In the genomic region with DNA sequence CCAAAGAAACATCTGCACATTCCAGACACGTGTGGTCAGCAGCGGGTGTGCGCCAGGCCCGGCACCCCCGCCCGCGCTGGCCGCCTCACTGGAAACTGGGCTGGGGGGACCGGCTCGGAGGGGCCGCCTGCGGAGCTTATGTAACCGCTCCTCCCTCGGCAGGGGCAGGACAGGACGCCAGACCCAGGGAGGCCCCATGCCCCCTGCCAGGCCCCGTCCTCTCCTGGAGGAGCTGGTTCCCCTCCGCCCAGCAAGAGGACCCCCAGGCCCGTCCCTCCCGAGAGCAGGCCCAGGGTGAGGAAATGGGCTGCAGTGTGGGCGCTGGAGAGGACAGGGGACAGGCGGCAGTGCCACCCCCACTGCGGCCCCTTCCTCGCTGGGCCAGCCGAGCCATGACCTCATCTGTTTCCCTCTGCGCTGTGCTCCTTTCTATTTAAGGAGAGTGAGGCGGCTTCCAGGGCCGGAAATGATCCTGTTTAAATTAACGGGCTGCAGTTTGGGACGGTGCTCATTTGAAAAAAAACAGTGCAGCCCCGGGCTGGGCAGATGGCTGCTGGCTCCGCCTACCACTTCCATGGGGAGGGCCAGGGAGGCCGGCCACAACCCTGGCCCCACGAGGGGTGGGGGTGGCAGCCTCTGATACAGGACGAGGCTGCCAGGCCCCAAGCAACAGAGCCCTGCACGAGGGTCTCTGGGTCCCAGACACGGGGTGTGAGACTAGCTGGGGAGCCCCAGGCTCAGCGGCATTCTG, we compare ENCODE assay signal across 9 cellular contexts. TPM values are rescaled to one million over a fixed set of nuclear protein-coding genes. Genes with fewer than 3 reads are reported as not detected.
DNase-seq lines count a peak whose midpoint lies in the region; ATAC-seq and TF ChIP-seq lines count a peak whose summit lies in the region.
"Not testable (repeated sequence)": the region's sequence is repeated elsewhere in the genome, so short reads cannot be mapped to it uniquely, and the experiment has no call there.
"Had no signal": no experiment of that assay in that cellular context is flagged by ENCODE, and none has a peak within 500 bp of the region (broad histone marks: within the 10 kb centered on the region; RNA-seq: fewer than 3 reads in every experiment).

No MANE protein-coding gene starts in this region.

- TF ChIP-seq CTCF in foreskin keratinocyte (conservative IDR thresholded peaks at IDR 0.05); liver (IDR thresholded peaks at IDR 0.05; ENCODE audit: low read depth, low read length, missing input control); parathyroid adenoma (IDR thresholded peaks at IDR 0.05); type B pancreatic cell (conservative IDR thresholded peaks at IDR 0.05): not testable (repeated sequence)

- peak; percentile 6 for ATAC-seq in foreskin keratinocyte

- H2AFZ ChIP-seq in parathyroid adenoma: not testable (repeated sequence)

- H3K9ac ChIP-seq in liver (ENCODE audit: low read depth in 1 of 2, low read length in 2 of 2); parathyroid adenoma: not testable (repeated sequence)

- not testable (repeated sequence) for H3K4me2 ChIP-seq in parathyroid adenoma (ENCODE audit: low read length)

- H3K36me3 Mint-ChIP-seq in type B pancreatic cell: not testable (repeated sequence)

- H3K9me3 Mint-ChIP-seq in type B pancreatic cell: not testable (repeated sequence)

- TF ChIP-seq RAD21 in liver (IDR thresholded peaks at IDR 0.05): not testable (repeated sequence)

- H3K4me1 ChIP-seq in foreskin keratinocyte (peaks cover 13% of the 10 kb centered on the region), liver (ENCODE audit: control insufficient read depth in 4 of 4, insufficient read depth in 4 of 4, low read length in 3 of 4) (peaks cover 11 to 36% (median 12%) of the 10 kb centered on the region in 4 donors)
- H3K4me1 ChIP-seq in parathyroid adenoma: not testable (repeated sequence)

- 57% methylated on average over 37 of the region's 37 CpGs for WGBS in liver

- H3K27ac ChIP-seq in caudate nucleus (ENCODE audit: low read depth, low read length) (peak overlapping the region; percentile 82), foreskin keratinocyte (peak overlapping the region; percentile 81), liver (ENCODE audit: low read depth in 1 of 2, low read length in 2 of 2) (peak overlapping the region; percentile 46 to 50), parathyroid adenoma (peak overlapping the region; percentile 64)

- peak overlapping the region; percentile 77 for H3K4me3 Mint-ChIP-seq in type B pancreatic cell

- H3K79me2 ChIP-seq in parathyroid adenoma: peaks cover 35% of the 10 kb centered on the region

- not testable (repeated sequence) for H3K36me3 ChIP-seq in liver (ENCODE audit: control insufficient read depth in 4 of 4, insufficient read depth in 3 of 4, low read depth in 1 of 4, low read length in 3 of 4); parathyroid adenoma (ENCODE audit: control insufficient read depth, insufficient read depth, low read length)

- DNase-seq in CD1c-positive myeloid dendritic cell (ENCODE audit: extremely low spot score): peak; percentile 56
- DNase-seq in KBM-7: peak; percentile 89
- DNase-seq in SK-N-DZ (ENCODE audit: low spot score): peak; percentile 77
- DNase-seq in caudate nucleus (lab: John Stamatoyannopoulos, UW): peak in 26 of 61 donors; percentile 14 to 87 (median 39)
- peak in 1 of 2 donors; percentile 62 for DNase-seq in foreskin keratinocyte
- DNase-seq in type B pancreatic cell (ENCODE audit: extremely low spot score, unreplicated experiment): not testable (repeated sequence)

- H3K4me3 ChIP-seq in liver (ENCODE audit: low read depth in 1 of 3, low read length in 3 of 3); parathyroid adenoma (ENCODE audit: low read depth, low read length): not testable (repeated sequence)

- H3K9me3 ChIP-seq in liver (ENCODE audit: control insufficient read depth in 4 of 4, low read length in 3 of 4); parathyroid adenoma (ENCODE audit: control insufficient read depth, low read length): not testable (repeated sequence)

- not testable (repeated sequence) for H3K4me1 Mint-ChIP-seq in type B pancreatic cell (ENCODE audit: unreplicated experiment)

- H3K27me3 Mint-ChIP-seq in type B pancreatic cell: not testable (repeated sequence)

- H3K27ac Mint-ChIP-seq in type B pancreatic cell: peak overlapping the region; percentile 61

- in situ Hi-C loops in KBM-7 (cut with MboI; ENCODE audit: low pct_unique_long_range_greater_than_20kb, low sequenced_read_pairs): not testable (repeated sequence)

- not testable (repeated sequence) for H3K27me3 ChIP-seq in foreskin keratinocyte; liver (ENCODE audit: control insufficient read depth in 4 of 4, insufficient read depth in 4 of 4, low read length in 3 of 4); parathyroid adenoma (ENCODE audit: control insufficient read depth, insufficient read depth, low read length)

TF ChIP-seq in liver, 16 proteins besides CTCF, POLR2A, EP300 and RAD21:
- TF ChIP-seq GABPA (IDR thresholded peaks at IDR 0.05 in 1 of 2, conservative IDR thresholded peaks at IDR 0.05 in 1 of 2): peak in 1 of 2 donors; percentile 31
TF ChIP-seq in liver: peak in this region for 1; not testable (repeated sequence) for 15.

RNA-seq across cellular contexts. Expression of a gene that starts 10.8 kb away (rescaled TPM):
- polyA plus RNA-seq in SK-N-DZ (2014; cell fraction: cytosol; rRNA removed): 80.0 and 122 TPM in 2 replicates
- polyA plus RNA-seq in SK-N-DZ (2014; cell fraction: nucleus; rRNA removed): 608 and 841 TPM in 2 replicates
- total RNA-seq in foreskin keratinocyte: 36.7 and 46.5 TPM in 2 replicates
- polyA plus RNA-seq in foreskin keratinocyte: 16.8 and 19.7 TPM in 2 replicates
- 10 to 100 TPM; 30.6 to 58.4 TPM for total RNA-seq in liver
- 10 to 100 TPM in 1 of 2 donors, 1 to 10 TPM in 1; 8.0 to 20.6 TPM for polyA plus RNA-seq in liver
- 76.2 and 131 TPM in 2 replicates for total RNA-seq in type B pancreatic cell (ENCODE audit: low replicate concordance)

RNA-seq across cellular contexts. Expression of a gene that starts 23.6 kb away (rescaled TPM):
- 3.9 and 5.3 TPM in 2 replicates for polyA plus RNA-seq in SK-N-DZ (2014; cell fraction: cytosol; rRNA removed)
- polyA plus RNA-seq in SK-N-DZ (2014; cell fraction: nucleus; rRNA removed): 38.0 and 47.6 TPM in 2 replicates
- total RNA-seq in foreskin keratinocyte (0.42 and 0.44 TPM in 2 replicates), liver (1 to 10 TPM; 1.9 to 3.9 TPM), type B pancreatic cell (ENCODE audit: low replicate concordance) (7.4 and 9.9 TPM in 2 replicates)
- polyA plus RNA-seq in foreskin keratinocyte (0.49 and 0.72 TPM in 2 replicates), liver (1 to 10 TPM; 2.6 to 3.4 TPM)
- total RNA-seq: activated naive CD4-positive, alpha-beta T cell treated with anti-CD3 and anti-CD28 coated beads for 36 hours had no signal

RNA-seq across cellular contexts. Expression of a gene that starts 30.7 kb away (rescaled TPM):
- polyA plus RNA-seq in SK-N-DZ (2014; cell fraction: cytosol; rRNA removed): 97.6 and 109 TPM in 2 replicates
- polyA plus RNA-seq in SK-N-DZ (2014; cell fraction: nucleus; rRNA removed): 116 and 158 TPM in 2 replicates
- total RNA-seq in foreskin keratinocyte: 86.0 and 89.7 TPM in 2 replicates
- 62.1 and 69.0 TPM in 2 replicates for polyA plus RNA-seq in foreskin keratinocyte
- 10 to 100 TPM; 33.2 to 34.8 TPM for total RNA-seq in liver
- polyA plus RNA-seq in liver: 10 to 100 TPM; 14.7 to 36.6 TPM
- 71.0 and 81.6 TPM in 2 replicates for total RNA-seq in type B pancreatic cell (ENCODE audit: low replicate concordance)
